In the genomic region with DNA sequence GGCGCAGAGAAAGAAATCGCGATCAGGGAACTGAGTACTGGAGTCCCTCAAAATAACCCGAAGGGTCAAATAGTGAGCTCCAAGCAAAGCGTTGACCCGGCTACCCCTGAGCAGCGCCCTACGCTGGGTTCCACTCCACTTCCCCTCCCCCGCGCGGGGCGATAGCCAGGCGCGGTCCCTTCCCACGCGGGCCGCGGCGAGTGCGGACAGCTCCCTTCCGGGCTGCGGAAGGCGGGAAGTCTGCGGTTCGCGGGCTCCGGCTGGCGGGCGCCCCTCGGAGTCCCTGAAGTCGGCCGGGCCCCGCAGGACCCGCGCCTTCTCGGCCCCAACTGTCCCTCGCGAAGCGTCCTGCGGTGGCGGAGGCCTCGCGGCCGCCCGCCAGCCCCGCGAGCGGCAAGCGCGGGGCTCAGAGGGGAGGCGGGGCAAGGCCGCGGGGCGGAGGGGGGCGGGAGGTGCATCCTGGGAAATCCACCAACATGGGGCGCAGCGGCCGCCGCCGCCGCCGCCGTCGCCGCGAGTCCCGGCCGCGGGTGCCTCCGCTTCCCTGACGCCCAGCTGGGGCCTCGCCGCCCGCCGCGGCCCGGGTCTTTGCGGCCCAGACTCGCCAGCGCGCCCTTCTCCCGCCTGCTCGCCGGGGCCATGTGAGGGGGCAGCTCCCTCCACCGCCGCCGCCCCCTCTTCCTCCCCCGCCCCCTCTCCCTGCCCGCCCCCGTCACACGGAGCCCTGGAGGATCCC, we compare ENCODE assay signal across 1 cellular context.
A peak's percentile ranks its signal among the peaks of the same experiment; 100 is the strongest.
TF ChIP-seq lines count a peak whose summit lies in the region.

TSS of gene QSER1 (plus strand) at position 457 of the 736 bp plus-strand sequence. CDS start 315 bp downstream, outside the sequence.

TF ChIP-seq in HepG2, 621 proteins besides CTCF, POLR2A, EP300 and RAD21 (continued from another document and continues in another):
- TF ChIP-seq E2F5 (CRISPR knock-in tag; conservative IDR thresholded peaks at IDR 0.05) (no peak), ARHGAP35 (CRISPR knock-in tag; IDR thresholded peaks at IDR 0.05; ENCODE audit: borderline replicate concordance) (no peak), ZNF296 (CRISPR knock-in tag; conservative IDR thresholded peaks at IDR 0.05) (no peak), EED (CRISPR knock-in tag; IDR thresholded peaks at IDR 0.05) (no peak), ATM (IDR thresholded peaks at IDR 0.05; ENCODE audit: borderline replicate concordance) (no peak), DMAP1 (CRISPR knock-in tag; IDR thresholded peaks at IDR 0.05) (peak; percentile 41; the same call in 1 of the 2 replicates), ZNF24 (IDR thresholded peaks at IDR 0.05) (no peak), ZNF235 (CRISPR knock-in tag; IDR thresholded peaks at IDR 0.05; ENCODE audit: borderline replicate concordance) (0 out of 2 replicates have a peak, but pooled peaks have one; percentile 56), HOXA5 (CRISPR knock-in tag; IDR thresholded peaks at IDR 0.05) (no peak), FUBP1 (CRISPR knock-in tag; IDR thresholded peaks at IDR 0.05; ENCODE audit: borderline replicate concordance) (no peak), MATR3 (CRISPR knock-in tag; IDR thresholded peaks at IDR 0.05) (no peak), MXI1 (IDR thresholded peaks at IDR 0.05; ENCODE audit: borderline replicate concordance, low read depth, low read length) (0 out of 3 replicates have a peak, but pooled peaks have one; percentile 11), HNRNPK (IDR thresholded peaks at IDR 0.05; ENCODE audit: low read depth, low read length, poor library complexity, severe bottlenecking) (no peak), SIX4 (CRISPR knock-in tag; IDR thresholded peaks at IDR 0.05) (no peak), ZNF329 (CRISPR knock-in tag; IDR thresholded peaks at IDR 0.05; ENCODE audit: low read depth) (0 out of 2 replicates have a peak, but pooled peaks have one; percentile 52), REPIN1 (CRISPR knock-in tag; IDR thresholded peaks at IDR 0.05; ENCODE audit: borderline replicate concordance, low read depth) (no peak), ZNF260 (CRISPR knock-in tag; IDR thresholded peaks at IDR 0.05; ENCODE audit: borderline replicate concordance, low read depth) (no peak), POLR2G (IDR thresholded peaks at IDR 0.05; ENCODE audit: low read depth, low read length) (peak; percentile 85), SNAPC5 (CRISPR knock-in tag; IDR thresholded peaks at IDR 0.05; ENCODE audit: borderline replicate concordance) (no peak), ZFX (CRISPR knock-in tag; IDR thresholded peaks at IDR 0.05; ENCODE audit: low read depth) (peak; percentile 83), TBX2 (CRISPR knock-in tag; IDR thresholded peaks at IDR 0.05; ENCODE audit: borderline replicate concordance) (0 out of 2 replicates have a peak, but pooled peaks have one; percentile 37), SRSF4 (IDR thresholded peaks at IDR 0.05; ENCODE audit: low read depth, low read length, poor library complexity, severe bottlenecking) (no peak), KLF6 (CRISPR knock-in tag; IDR thresholded peaks at IDR 0.05) (peak; percentile 32), SMAD3 (CRISPR knock-in tag; IDR thresholded peaks at IDR 0.05) (no peak), JUNB (CRISPR knock-in tag; IDR thresholded peaks at IDR 0.05; ENCODE audit: borderline replicate concordance) (no peak), WIZ (CRISPR knock-in tag; IDR thresholded peaks at IDR 0.05) (no peak), RARA (CRISPR knock-in tag; IDR thresholded peaks at IDR 0.05) (no peak), MIER2 (CRISPR knock-in tag; IDR thresholded peaks at IDR 0.05) (no peak), HDAC1 (CRISPR knock-in tag; IDR thresholded peaks at IDR 0.05) (peak; percentile 63), HNRNPL (IDR thresholded peaks at IDR 0.05; ENCODE audit: low read depth, low read length) (no peak)
- TF ChIP-seq, protein P1, sequence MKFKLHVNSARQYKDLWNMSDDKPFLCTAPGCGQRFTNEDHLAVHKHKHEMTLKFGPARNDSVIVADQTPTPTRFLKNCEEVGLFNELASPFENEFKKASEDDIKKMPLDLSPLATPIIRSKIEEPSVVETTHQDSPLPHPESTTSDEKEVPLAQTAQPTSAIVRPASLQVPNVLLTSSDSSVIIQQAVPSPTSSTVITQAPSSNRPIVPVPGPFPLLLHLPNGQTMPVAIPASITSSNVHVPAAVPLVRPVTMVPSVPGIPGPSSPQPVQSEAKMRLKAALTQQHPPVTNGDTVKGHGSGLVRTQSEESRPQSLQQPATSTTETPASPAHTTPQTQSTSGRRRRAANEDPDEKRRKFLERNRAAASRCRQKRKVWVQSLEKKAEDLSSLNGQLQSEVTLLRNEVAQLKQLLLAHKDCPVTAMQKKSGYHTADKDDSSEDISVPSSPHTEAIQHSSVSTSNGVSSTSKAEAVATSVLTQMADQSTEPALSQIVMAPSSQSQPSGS (CRISPR knock-in tag; IDR thresholded peaks at IDR 0.05) = no peak
- TF ChIP-seq, protein P2, sequence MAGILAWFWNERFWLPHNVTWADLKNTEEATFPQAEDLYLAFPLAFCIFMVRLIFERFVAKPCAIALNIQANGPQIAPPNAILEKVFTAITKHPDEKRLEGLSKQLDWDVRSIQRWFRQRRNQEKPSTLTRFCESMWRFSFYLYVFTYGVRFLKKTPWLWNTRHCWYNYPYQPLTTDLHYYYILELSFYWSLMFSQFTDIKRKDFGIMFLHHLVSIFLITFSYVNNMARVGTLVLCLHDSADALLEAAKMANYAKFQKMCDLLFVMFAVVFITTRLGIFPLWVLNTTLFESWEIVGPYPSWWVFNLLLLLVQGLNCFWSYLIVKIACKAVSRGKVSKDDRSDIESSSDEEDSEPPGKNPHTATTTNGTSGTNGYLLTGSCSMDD (CRISPR knock-in tag; IDR thresholded peaks at IDR 0.05) = no peak
- TF ChIP-seq, protein P3, sequence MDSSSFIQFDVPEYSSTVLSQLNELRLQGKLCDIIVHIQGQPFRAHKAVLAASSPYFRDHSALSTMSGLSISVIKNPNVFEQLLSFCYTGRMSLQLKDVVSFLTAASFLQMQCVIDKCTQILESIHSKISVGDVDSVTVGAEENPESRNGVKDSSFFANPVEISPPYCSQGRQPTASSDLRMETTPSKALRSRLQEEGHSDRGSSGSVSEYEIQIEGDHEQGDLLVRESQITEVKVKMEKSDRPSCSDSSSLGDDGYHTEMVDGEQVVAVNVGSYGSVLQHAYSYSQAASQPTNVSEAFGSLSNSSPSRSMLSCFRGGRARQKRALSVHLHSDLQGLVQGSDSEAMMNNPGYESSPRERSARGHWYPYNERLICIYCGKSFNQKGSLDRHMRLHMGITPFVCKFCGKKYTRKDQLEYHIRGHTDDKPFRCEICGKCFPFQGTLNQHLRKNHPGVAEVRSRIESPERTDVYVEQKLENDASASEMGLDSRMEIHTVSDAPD (CRISPR knock-in tag; IDR thresholded peaks at IDR 0.05) = no peak
- TF ChIP-seq, protein P4, sequence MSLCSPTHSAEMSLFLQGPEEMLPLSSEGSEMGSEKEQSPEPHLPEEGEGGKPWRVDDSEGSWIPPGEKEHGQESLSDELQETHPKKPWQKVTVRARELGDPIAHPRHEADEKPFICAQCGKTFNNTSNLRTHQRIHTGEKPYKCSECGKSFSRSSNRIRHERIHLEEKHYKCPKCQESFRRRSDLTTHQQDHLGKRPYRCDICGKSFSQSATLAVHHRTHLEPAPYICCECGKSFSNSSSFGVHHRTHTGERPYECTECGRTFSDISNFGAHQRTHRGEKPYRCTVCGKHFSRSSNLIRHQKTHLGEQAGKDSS (CRISPR knock-in tag; IDR thresholded peaks at IDR 0.05; ENCODE audit: borderline replicate concordance, low read depth) = 0 out of 2 replicates have a peak, but pooled peaks have one; percentile 9
- TF ChIP-seq, protein P5, sequence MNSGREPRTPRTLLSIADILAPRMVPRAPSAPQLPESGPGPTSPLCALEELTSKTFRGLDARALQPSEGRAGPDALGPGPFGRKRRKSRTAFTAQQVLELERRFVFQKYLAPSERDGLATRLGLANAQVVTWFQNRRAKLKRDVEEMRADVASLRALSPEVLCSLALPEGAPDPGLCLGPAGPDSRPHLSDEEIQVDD (CRISPR knock-in tag; IDR thresholded peaks at IDR 0.05; ENCODE audit: borderline replicate concordance) = no peak
- TF ChIP-seq, protein P6, sequence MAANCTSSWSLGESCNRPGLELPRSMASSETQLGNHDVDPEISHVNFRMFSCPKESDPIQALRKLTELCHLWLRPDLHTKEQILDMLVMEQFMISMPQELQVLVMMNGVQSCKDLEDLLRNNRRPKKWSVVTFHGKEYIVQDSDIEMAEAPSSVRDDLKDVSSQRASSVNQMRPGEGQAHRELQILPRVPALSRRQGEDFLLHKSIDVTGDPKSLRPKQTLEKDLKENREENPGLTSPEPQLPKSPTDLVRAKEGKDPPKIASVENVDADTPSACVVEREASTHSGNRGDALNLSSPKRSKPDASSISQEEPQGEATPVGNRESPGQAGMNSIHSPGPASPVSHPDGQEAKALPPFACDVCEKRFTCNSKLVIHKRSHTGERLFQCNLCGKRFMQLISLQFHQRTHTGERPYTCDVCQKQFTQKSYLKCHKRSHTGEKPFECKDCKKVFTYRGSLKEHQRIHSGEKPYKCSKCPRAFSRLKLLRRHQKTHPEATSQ (CRISPR knock-in tag; IDR thresholded peaks at IDR 0.05; ENCODE audit: borderline replicate concordance) = no peak
- TF ChIP-seq, protein P7, sequence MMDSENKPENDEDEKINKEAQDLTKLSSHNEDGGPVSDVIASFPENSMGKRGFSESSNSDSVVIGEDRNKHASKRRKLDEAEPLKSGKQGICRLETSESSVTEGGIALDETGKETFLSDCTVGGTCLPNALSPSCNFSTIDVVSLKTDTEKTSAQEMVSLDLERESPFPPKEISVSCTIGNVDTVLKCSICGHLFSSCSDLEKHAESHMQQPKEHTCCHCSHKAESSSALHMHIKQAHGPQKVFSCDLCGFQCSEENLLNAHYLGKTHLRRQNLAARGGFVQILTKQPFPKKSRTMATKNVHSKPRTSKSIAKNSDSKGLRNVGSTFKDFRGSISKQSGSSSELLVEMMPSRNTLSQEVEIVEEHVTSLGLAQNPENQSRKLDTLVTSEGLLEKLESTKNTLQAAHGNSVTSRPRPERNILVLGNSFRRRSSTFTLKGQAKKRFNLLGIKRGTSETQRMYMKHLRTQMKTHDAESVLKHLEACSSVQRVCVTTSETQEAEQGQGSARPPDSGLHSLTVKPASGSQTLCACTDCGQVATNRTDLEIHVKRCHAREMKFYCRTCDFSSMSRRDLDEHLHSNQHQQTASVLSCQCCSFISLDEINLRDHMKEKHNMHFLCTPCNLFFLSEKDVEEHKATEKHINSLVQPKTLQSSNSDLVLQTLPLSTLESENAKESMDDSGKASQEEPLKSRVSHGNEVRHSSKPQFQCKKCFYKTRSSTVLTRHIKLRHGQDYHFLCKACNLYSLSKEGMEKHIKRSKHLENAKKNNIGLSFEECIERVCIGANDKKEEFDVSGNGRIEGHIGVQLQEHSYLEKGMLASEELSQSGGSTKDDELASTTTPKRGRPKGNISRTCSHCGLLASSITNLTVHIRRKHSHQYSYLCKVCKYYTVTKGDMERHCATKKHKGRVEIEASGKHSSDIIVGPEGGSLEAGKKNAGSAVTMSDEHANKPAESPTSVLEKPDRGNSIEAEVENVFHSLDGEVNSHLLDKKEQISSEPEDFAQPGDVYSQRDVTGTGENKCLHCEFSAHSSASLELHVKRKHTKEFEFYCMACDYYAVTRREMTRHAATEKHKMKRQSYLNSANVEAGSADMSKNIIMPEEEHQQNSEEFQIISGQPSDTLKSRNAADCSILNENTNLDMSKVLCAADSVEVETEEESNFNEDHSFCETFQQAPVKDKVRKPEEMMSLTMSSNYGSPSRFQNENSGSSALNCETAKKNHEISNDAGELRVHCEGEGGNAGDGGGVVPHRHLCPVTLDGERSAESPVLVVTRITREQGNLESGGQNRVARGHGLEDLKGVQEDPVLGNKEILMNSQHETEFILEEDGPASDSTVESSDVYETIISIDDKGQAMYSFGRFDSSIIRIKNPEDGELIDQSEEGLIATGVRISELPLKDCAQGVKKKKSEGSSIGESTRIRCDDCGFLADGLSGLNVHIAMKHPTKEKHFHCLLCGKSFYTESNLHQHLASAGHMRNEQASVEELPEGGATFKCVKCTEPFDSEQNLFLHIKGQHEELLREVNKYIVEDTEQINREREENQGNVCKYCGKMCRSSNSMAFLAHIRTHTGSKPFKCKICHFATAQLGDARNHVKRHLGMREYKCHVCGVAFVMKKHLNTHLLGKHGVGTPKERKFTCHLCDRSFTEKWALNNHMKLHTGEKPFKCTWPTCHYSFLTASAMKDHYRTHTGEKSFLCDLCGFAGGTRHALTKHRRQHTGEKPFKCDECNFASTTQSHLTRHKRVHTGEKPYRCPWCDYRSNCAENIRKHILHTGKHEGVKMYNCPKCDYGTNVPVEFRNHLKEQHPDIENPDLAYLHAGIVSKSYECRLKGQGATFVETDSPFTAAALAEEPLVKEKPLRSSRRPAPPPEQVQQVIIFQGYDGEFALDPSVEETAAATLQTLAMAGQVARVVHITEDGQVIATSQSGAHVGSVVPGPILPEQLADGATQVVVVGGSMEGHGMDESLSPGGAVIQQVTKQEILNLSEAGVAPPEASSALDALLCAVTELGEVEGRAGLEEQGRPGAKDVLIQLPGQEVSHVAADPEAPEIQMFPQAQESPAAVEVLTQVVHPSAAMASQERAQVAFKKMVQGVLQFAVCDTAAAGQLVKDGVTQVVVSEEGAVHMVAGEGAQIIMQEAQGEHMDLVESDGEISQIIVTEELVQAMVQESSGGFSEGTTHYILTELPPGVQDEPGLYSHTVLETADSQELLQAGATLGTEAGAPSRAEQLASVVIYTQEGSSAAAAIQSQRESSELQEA (CRISPR knock-in tag; IDR thresholded peaks at IDR 0.05; ENCODE audit: not compliant biosample characterization) = peak; percentile 68
